In genomic region chr17:27349540-27350021, GRCh38 we compare ENCODE assay signal across 9 cellular contexts. TPM values are rescaled to one million over a fixed set of nuclear protein-coding genes. Genes with fewer than 3 reads are reported as not detected.
DNase-seq lines count a peak whose midpoint lies in the region; ATAC-seq and TF ChIP-seq lines count a peak whose summit lies in the region.
"Had no signal": no experiment of that assay in that cellular context is flagged by ENCODE, and none has a peak within 500 bp of the region (broad histone marks: within the 10 kb centered on the region; RNA-seq: fewer than 3 reads in every experiment).

No MANE protein-coding gene starts in this region.

- H3K9me3 ChIP-seq in BLaER1 (peaks cover 9% of the 10 kb centered on the region; the same call in 1 of the 2 replicates), Peyer's patch (no peaks in the 10 kb centered on the region), right cardiac atrium (ENCODE audit: control insufficient read depth, low read length) (no peaks in the 10 kb centered on the region), prostate gland (no peaks in the 10 kb centered on the region)

- 78% methylated on average over 34 of the region's 34 CpGs for WGBS in right cardiac atrium
- WGBS in prostate gland = 90% methylated on average over 10 of the region's 34 CpGs

- no peak for DNase-seq in Peyer's patch
- DNase-seq in right cardiac atrium = no peak
- DNase-seq in prostate gland (ENCODE audit: low spot score) = no peak
- DNase-seq in NCI-H446 (lab: John Stamatoyannopoulos, UW) = no peak
- DNase-seq in GM20000 (ENCODE audit: low spot score) = no peak

- peak overlapping the region; percentile 85 for H3K4me2 ChIP-seq in BLaER1

- H3K27me3 ChIP-seq in BLaER1 (no peaks in the 10 kb centered on the region), Peyer's patch (no peaks in the 10 kb centered on the region), right cardiac atrium (ENCODE audit: control insufficient read depth, insufficient read depth) (no peaks in the 10 kb centered on the region), prostate gland (replicated peaks; ENCODE audit: insufficient read depth) (no peaks in the 10 kb centered on the region)

- H4K20me1 ChIP-seq in BLaER1 = no peaks in the 10 kb centered on the region

- H3K4me1 ChIP-seq in BLaER1 (peaks cover 73% of the 10 kb centered on the region), Peyer's patch (peaks cover 3 to 20% (median 6%) of the 10 kb centered on the region in 4 donors), right cardiac atrium (ENCODE audit: control insufficient read depth, insufficient read depth, low read length) (peaks cover 6% of the 10 kb centered on the region), prostate gland (replicated peaks) (no peaks in the 10 kb centered on the region)

- no peak for ATAC-seq in right cardiac atrium
- ATAC-seq in HG03469 (IDR thresholded peaks at IDR 0.05; ENCODE audit: unreplicated experiment) = no peak
- no peak for ATAC-seq in GM18909 (IDR thresholded peaks at IDR 0.05; ENCODE audit: poor library complexity, unreplicated experiment)

- H3K36me3 ChIP-seq in BLaER1 = no peaks in the 10 kb centered on the region
- no peaks in the 10 kb centered on the region for H3K36me3 ChIP-seq in Peyer's patch
- no peaks in the 10 kb centered on the region for H3K36me3 ChIP-seq in prostate gland

- TF ChIP-seq POLR2A in Peyer's patch (IDR thresholded peaks at IDR 0.05) = no peak
- no peak for TF ChIP-seq POLR2A in prostate gland (IDR thresholded peaks at IDR 0.05)

- intact Hi-C loops in right cardiac atrium (cut with DNase I) (loop anchor here (5.0 to 10.0 kb wide), 6 partner anchors 83 to 253 kb away; partner anchors contain the start of gene KSR1 (in 1 of the 4)), prostate gland (cut with DNase I) (loop anchor here (5.0 to 10.0 kb wide), 3 partner anchors 105 to 145 kb away; partner anchors contain the start of gene KSR1)

- H3K4me3 ChIP-seq in BLaER1 (peak overlapping the region; percentile 65), Peyer's patch (peak overlapping the region; percentile 36 to 58 (median 53)), right cardiac atrium (ENCODE audit: low read length) (no peak overlapping the region), prostate gland (peak overlapping the region in 1 of 2 donors; percentile 41)

- peak overlapping the region; percentile 66; the same call in 1 of the 2 replicates for H3K9ac ChIP-seq in BLaER1

- peak overlapping the region; percentile 61 for H3K27ac ChIP-seq in BLaER1
- H3K27ac ChIP-seq in Peyer's patch = peak overlapping the region; percentile 47 to 82 (median 74)
- H3K27ac ChIP-seq in right cardiac atrium (ENCODE audit: low read length) = peak overlapping the region; percentile 4
- peak overlapping the region; percentile 74 to 80 for H3K27ac ChIP-seq in prostate gland
- H3K27ac ChIP-seq: C4-2B had no signal

- TF ChIP-seq CTCF in Peyer's patch (IDR thresholded peaks at IDR 0.05) = no peak
- no peak for TF ChIP-seq CTCF in prostate gland (IDR thresholded peaks at IDR 0.05)
- TF ChIP-seq CTCF in GM20000 (IDR thresholded peaks at IDR 0.05; ENCODE audit: extremely low read depth, missing control alignments) = no peak

RNA-seq across cellular contexts. Expression of gene WSB1, which starts 55.7 kb away (rescaled TPM):
- total RNA-seq in Peyer's patch (100 to 1,000 TPM in 2 of 4 donors, 10 to 100 TPM in 2; 61.5 to 208 (median 112) TPM), right cardiac atrium (100 to 1,000 TPM in 1 of 4 donors, 10 to 100 TPM in 3; 74.6 to 130 (median 91.7) TPM), prostate gland (100 to 1,000 TPM in 1 of 2 donors, 10 to 100 TPM in 1; 45.7 to 116 TPM)
- 65.6 TPM for polyA plus RNA-seq in right cardiac atrium

Comparison
In these comparisons a context has a peak if more than half of its experiments do, and no peak if none do; other contexts are left out.
1. H3K27ac ChIP-seq: peak in every context shown above with its lines; median percentile 77 in prostate gland; 74 in Peyer's patch; 61 in BLaER1; 4 in right cardiac atrium.